Comparison of ENCODE assay signal across 8 cellular contexts in the genomic region with DNA sequence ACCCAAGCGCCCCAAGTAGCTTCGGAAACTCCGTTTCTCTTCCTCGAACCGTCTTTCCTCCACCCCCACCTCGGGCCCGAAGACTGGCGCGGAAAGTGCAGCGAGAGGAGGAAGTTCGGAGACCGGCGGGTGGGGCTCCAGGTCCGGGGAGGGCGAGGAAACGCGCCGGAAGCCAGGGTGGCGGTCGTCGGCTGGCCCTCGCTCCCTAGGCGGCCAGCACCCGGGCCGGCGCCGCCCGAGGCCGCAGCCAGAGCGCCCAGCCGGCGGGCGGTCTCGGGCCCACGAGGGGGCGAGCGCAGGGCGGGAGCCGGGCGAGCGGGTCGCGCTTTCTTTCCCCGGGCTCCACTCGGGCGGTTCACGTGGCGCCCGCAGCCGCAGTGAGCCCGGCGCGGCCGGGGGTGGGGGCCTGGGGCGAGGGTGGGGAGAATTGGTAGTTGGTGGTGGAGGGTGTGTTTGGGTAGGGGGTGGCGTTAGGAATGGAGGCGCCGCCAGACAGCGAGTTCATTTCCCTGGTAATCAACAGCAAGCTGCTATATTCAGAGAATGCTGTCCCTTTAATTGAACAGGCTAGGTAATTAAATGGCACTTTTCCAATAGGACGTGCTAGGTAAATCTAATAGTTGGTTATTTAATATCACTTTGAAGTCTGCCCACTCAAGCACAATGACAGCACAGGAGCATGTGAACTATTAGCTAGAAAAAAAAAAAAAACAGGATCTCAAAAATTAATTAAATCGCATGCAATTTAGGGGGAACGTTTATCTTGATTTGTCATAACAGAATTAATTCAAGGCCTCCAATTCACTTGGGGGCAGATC. TPM values are rescaled to one million over a fixed set of nuclear protein-coding genes. Genes with fewer than 3 reads are reported as not detected.
DNase-seq lines count a peak whose midpoint lies in the region; ATAC-seq and TF ChIP-seq lines count a peak whose summit lies in the region.

No MANE protein-coding gene starts in this region.

- no peaks in the 10 kb centered on the region for H3K9me3 ChIP-seq in iPS DF 6.9 (ENCODE audit: control insufficient read depth, insufficient read depth, low read length)
- no peaks in the 10 kb centered on the region for H3K9me3 ChIP-seq in gastrocnemius medialis

- H3F3A ChIP-seq in GM23338 (replicated peaks; ENCODE audit: low read depth), result no peaks in the 10 kb centered on the region

- intact Hi-C loops in gastrocnemius medialis (cut with DNase I; ENCODE audit: low total_unique reads), result loop anchor here (10.0 kb wide), 1 partner anchor 631 kb away; the partner anchor contains the start of gene SH3GLB1

- H3K27me3 Mint-ChIP-seq in GM23338 (ENCODE audit: insufficient read depth, low read depth, poor library complexity), result peaks cover 11% of the 10 kb centered on the region
- peaks cover 34% of the 10 kb centered on the region for H3K27me3 Mint-ChIP-seq in T-helper 2 cell treated with Interferon-gamma antibody and Interleukin-4, amounts not matched to agents 5 μg/mL and 100 μg/mL, for 36 hours (ENCODE audit: low read depth)

- H3K4me3 ChIP-seq in GM06990 (replicated peaks; ENCODE audit: low read depth, low read length) (peak overlapping the region; percentile 67), GM23338 (peak overlapping the region; percentile 58), LNCaP clone FGC (ENCODE audit: low read depth, low read length) (peak overlapping the region; percentile 54), astrocyte of the spinal cord (ENCODE audit: low read depth, low read length) (peak overlapping the region; percentile 57), iPS DF 6.9 (ENCODE audit: low read length) (peak overlapping the region; percentile 71; the same call in 1 of the 2 replicates), gastrocnemius medialis (peak overlapping the region; percentile 67 to 80 (median 72))

- H3K36me3 Mint-ChIP-seq in GM23338 (ENCODE audit: low read depth), result peaks cover 55% of the 10 kb centered on the region
- peaks cover 34% of the 10 kb centered on the region for H3K36me3 Mint-ChIP-seq in T-helper 2 cell treated with Interferon-gamma antibody and Interleukin-4, amounts not matched to agents 5 μg/mL and 100 μg/mL, for 36 hours (ENCODE audit: low read depth)

- H3K27ac ChIP-seq in GM23338 (ENCODE audit: low read depth) (peak overlapping the region; percentile 86), iPS DF 6.9 (ENCODE audit: low read length) (no peak overlapping the region), gastrocnemius medialis (peak overlapping the region; percentile 72 to 83 (median 77))

- peak overlapping the region; percentile 88 for H3K4me3 Mint-ChIP-seq in GM23338
- peak overlapping the region; percentile 93 for H3K4me3 Mint-ChIP-seq in T-helper 2 cell treated with Interferon-gamma antibody and Interleukin-4, amounts not matched to agents 5 μg/mL and 100 μg/mL, for 36 hours

- no peak for TF ChIP-seq CTCF in GM06990 (IDR thresholded peaks at IDR 0.05; ENCODE audit: insufficient read depth, low read length, poor library complexity, severe bottlenecking)
- no peak for TF ChIP-seq CTCF in GM23338 (conservative IDR thresholded peaks at IDR 0.05; ENCODE audit: low read depth in 2 of 2)
- peak; percentile 39 for TF ChIP-seq CTCF in LNCaP clone FGC (IDR thresholded peaks at IDR 0.05; ENCODE audit: control insufficient read depth, extremely low read depth, insufficient read depth)
- TF ChIP-seq CTCF in astrocyte of the spinal cord (IDR thresholded peaks at IDR 0.05; ENCODE audit: low read depth, low read length), result no peak
- TF ChIP-seq CTCF in gastrocnemius medialis (IDR thresholded peaks at IDR 0.05 in 4 of 5, conservative IDR thresholded peaks at IDR 0.05 in 1 of 5), result peak in 2 of 5 experiments; percentile 22 to 61

- H3K79me2 ChIP-seq in GM23338 (replicated peaks; ENCODE audit: insufficient read depth), result peaks cover 87% of the 10 kb centered on the region

- no peaks in the 10 kb centered on the region for H3K9me2 ChIP-seq in GM23338 (ENCODE audit: insufficient read depth)

- H3K36me3 ChIP-seq in GM06990 (ENCODE audit: control insufficient read depth, insufficient read depth, low read length) (peaks cover 3% of the 10 kb centered on the region), GM23338 (ENCODE audit: insufficient read depth) (peaks cover 17% of the 10 kb centered on the region), iPS DF 6.9 (ENCODE audit: control insufficient read depth, insufficient read depth, low read length) (peaks cover 8% of the 10 kb centered on the region; the same call in 1 of the 2 replicates), gastrocnemius medialis (peaks cover 0 to 11% of the 10 kb centered on the region in 2 donors)

- in situ Hi-C loops in astrocyte of the spinal cord (cut with HindIII; ENCODE audit: low sequenced_read_pairs), result no loop called here
- in situ Hi-C loops in gastrocnemius medialis (cut with MboI; ENCODE audit: low sequenced_read_pairs in 4 of 4), result loop anchor here in 1 of 4 donors (25.0 kb wide), 3 partner anchors 423 to 1352 kb away; partner anchors contain the start of genes HS2ST1, PKN2, SELENOF and SH3GLB1

- peaks cover 58% of the 10 kb centered on the region for H3K4me1 Mint-ChIP-seq in GM23338
- peaks cover 45% of the 10 kb centered on the region for H3K4me1 Mint-ChIP-seq in T-helper 2 cell treated with Interferon-gamma antibody and Interleukin-4, amounts not matched to agents 5 μg/mL and 100 μg/mL, for 36 hours (ENCODE audit: low read depth)

- peak; percentile 80 for DNase-seq in GM06990 (ENCODE audit: extremely low read depth, insufficient read length)
- peak; percentile 72 for DNase-seq in GM23338 (ENCODE audit: low spot score)
- no peak for DNase-seq in LNCaP clone FGC (ENCODE audit: low read depth)
- peak; percentile 60 for DNase-seq in T-helper 2 cell treated with Interferon-gamma antibody and Interleukin-4, amounts not matched to agents 5 μg/mL and 100 μg/mL, for 36 hours (ENCODE audit: low spot score)
- peak; percentile 30 for DNase-seq in astrocyte of the spinal cord (ENCODE audit: low read depth, low spot score)
- no peak for DNase-seq in iPS DF 6.9 (ENCODE audit: low read depth, low spot score)
- DNase-seq in gastrocnemius medialis, result peak; percentile 36 to 47
- no peak for DNase-seq in NCI-H128 (lab: John Stamatoyannopoulos, UW; ENCODE audit: unreplicated experiment)

- H4K20me1 ChIP-seq in GM23338 (replicated peaks; ENCODE audit: insufficient read depth), result peaks cover 42% of the 10 kb centered on the region

- no CpG with 5 or more reads among the region's 62 CpGs for WGBS in iPS DF 6.9 (ENCODE audit: insufficient coverage, insufficient read length)

- H3K4me2 ChIP-seq in GM23338, result peak overlapping the region; percentile 75

- H3K27ac Mint-ChIP-seq in GM23338, result peak overlapping the region; percentile 68; the same call in 1 of the 2 replicates
- H3K27ac Mint-ChIP-seq in T-helper 2 cell treated with Interferon-gamma antibody and Interleukin-4, amounts not matched to agents 5 μg/mL and 100 μg/mL, for 36 hours, result peak overlapping the region; percentile 98

- ATAC-seq in GM23338 (peak; percentile 17), gastrocnemius medialis (peak; percentile 40 to 51)

- H3K27me3 ChIP-seq in GM06990 (replicated peaks; ENCODE audit: control insufficient read depth, insufficient read depth, low read length), result no peaks in the 10 kb centered on the region
- no peaks in the 10 kb centered on the region for H3K27me3 ChIP-seq in GM23338 (ENCODE audit: insufficient read depth)
- H3K27me3 ChIP-seq in iPS DF 6.9 (ENCODE audit: control insufficient read depth, insufficient read depth, low read length), result no peaks in the 10 kb centered on the region
- H3K27me3 ChIP-seq in gastrocnemius medialis, result no peaks in the 10 kb centered on the region

- H2AFZ ChIP-seq in GM23338, result no peak overlapping the region

- H3K4me1 ChIP-seq in GM23338 (ENCODE audit: insufficient read depth) (peaks cover 53% of the 10 kb centered on the region), iPS DF 6.9 (ENCODE audit: control insufficient read depth, insufficient read depth, low read length) (peaks cover 2% of the 10 kb centered on the region; the same call in 1 of the 2 replicates), gastrocnemius medialis (peaks cover 35 to 40% of the 10 kb centered on the region in 2 donors)

- peak in 1 of 2 donors; percentile 8 for TF ChIP-seq POLR2A in gastrocnemius medialis (IDR thresholded peaks at IDR 0.05)

- H3K9me3 Mint-ChIP-seq in GM23338, result no peaks in the 10 kb centered on the region; the same call in 2 of the 3 replicates
- no peaks in the 10 kb centered on the region for H3K9me3 Mint-ChIP-seq in T-helper 2 cell treated with Interferon-gamma antibody and Interleukin-4, amounts not matched to agents 5 μg/mL and 100 μg/mL, for 36 hours

TF ChIP-seq in GM23338, 12 proteins besides CTCF, POLR2A, EP300 and RAD21:
- TF ChIP-seq STAT1 (IDR thresholded peaks at IDR 0.05; ENCODE audit: unreplicated experiment) (no peak), POLR2AphosphoS5 (IDR thresholded peaks at IDR 0.05; ENCODE audit: low read depth) (peak; percentile 57), ZNF331 (CRISPR knock-in tag; IDR thresholded peaks at IDR 0.05; ENCODE audit: low read depth) (no peak)

RNA-seq across cellular contexts. Expression of gene LMO4, which starts 6.7 kb away (rescaled TPM):
- total RNA-seq in GM23338 (2014; rRNA removed; shearing (Covaris generic)), result 96.2 and 112 TPM in 2 replicates
- polyA plus RNA-seq in GM23338 (2016; fragmentation: Nextera tagmentation; extraction: Ambion mirVana), result 35.6 and 35.8 TPM in 2 replicates
- 10 to 100 TPM; 29.6 to 47.3 (median 35.8) TPM for total RNA-seq in gastrocnemius medialis

Comparison
In these comparisons a context has a peak if more than half of its experiments do, and no peak if none do; other contexts are left out.
1. DNase-seq: peak in GM06990 (single experiment), GM23338 (single experiment), T-helper 2 cell treated with Interferon-gamma antibody and Interleukin-4, amounts not matched to agents 5 μg/mL and 100 μg/mL, for 36 hours (single experiment), astrocyte of the spinal cord (single experiment) and gastrocnemius medialis (2 of 2); none in LNCaP clone FGC (single experiment), iPS DF 6.9 (single experiment) and NCI-H128 (single experiment).
2. Peak in every context shown above with its lines, with median percentiles within 50 percentile points of each other: H3K4me3 ChIP-seq.